21 cellular contexts compared by ENCODE assay signal in the genomic region with DNA sequence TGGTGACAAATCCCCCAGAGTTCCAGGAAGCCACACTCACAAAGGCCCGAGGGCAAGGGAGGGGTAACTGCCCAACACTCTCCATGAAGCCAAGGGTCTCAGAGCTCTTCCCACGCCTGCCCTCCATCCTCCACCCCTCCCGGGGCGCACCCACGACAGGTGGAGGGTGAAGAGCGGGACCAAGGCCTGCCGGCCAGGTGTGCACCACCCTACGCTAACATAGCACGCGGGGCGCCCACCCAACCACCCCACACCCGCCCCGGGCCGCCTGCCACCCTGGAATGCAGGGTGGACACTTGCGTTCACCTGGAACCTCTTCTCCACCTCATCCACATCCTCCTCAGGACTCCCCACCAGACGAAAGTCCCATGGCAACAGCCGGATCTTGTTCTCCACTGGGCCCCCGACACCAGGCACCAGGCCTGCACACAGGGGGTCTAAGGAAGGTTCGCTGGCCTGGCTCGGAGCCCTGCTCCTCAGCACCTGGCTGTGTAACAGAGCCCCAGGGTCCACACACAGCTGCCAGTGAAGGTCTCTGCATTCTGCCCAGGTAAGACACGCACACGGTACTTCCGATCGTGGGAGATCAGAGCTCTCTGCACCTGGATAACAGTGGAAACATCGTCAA. TPM values are rescaled to one million over a fixed set of nuclear protein-coding genes. Genes with fewer than 3 reads are reported as not detected.
DNase-seq lines count a peak whose midpoint lies in the region; ATAC-seq and TF ChIP-seq lines count a peak whose summit lies in the region.
"Had no signal": no experiment of that assay in that cellular context is flagged by ENCODE, and none has a peak within 500 bp of the region (broad histone marks: within the 10 kb centered on the region; RNA-seq: fewer than 3 reads in every experiment).

No MANE protein-coding gene starts in this region.

- H3K27me3 ChIP-seq in SK-N-SH (ENCODE audit: insufficient read depth) (no peaks in the 10 kb centered on the region), BLaER1 (no peaks in the 10 kb centered on the region), endodermal cell (ENCODE audit: control insufficient read depth, insufficient read depth, low read length, poor library complexity, severe bottlenecking) (no peaks in the 10 kb centered on the region), spleen (replicated peaks in 1 of 7) (no peaks in the 10 kb centered on the region)
- H3K27me3 ChIP-seq: BLaER1 treated with 17β-estradiol and CSF1 and Interleukin-3, amounts not matched to agents 10 nM and 100 nM had no signal

- H3K9me3 ChIP-seq in SK-N-SH (peaks cover 5% of the 10 kb centered on the region; the same call in 1 of the 2 replicates), BLaER1 (peaks cover 8% of the 10 kb centered on the region), endodermal cell (ENCODE audit: control insufficient read depth, low read length) (peaks cover 3% of the 10 kb centered on the region), spleen (peaks cover 0 to 12% (median 9%) of the 10 kb centered on the region in 8 donors)

- H3K9me2 ChIP-seq in SK-N-SH: no peaks in the 10 kb centered on the region

- peaks cover 4 to 38% of the 10 kb centered on the region in 2 experiments; a peak in 2 of 4 replicates for H3K4me1 ChIP-seq in SK-N-SH (ENCODE audit: control insufficient read depth in 1 of 2, insufficient read depth in 2 of 2, low read depth in 1 of 2, low read length in 1 of 2)
- peaks cover 97% of the 10 kb centered on the region for H3K4me1 ChIP-seq in BLaER1
- H3K4me1 ChIP-seq in endodermal cell (ENCODE audit: control insufficient read depth, insufficient read depth, low read length): peaks cover 11% of the 10 kb centered on the region
- peaks cover 0 to 21% (median 15%) of the 10 kb centered on the region in 6 donors for H3K4me1 ChIP-seq in spleen

- no peaks in the 10 kb centered on the region for H4K20me1 ChIP-seq in SK-N-SH (ENCODE audit: insufficient read depth)
- H4K20me1 ChIP-seq in BLaER1: peaks cover 35% of the 10 kb centered on the region; the same call in 1 of the 2 replicates

- POLR2A ChIA-PET in SK-N-SH (lab: Yijun Ruan, JAX): no interaction called here
- POLR2A ChIA-PET in naive thymus-derived CD8-positive, alpha-beta T cell (lab: Charles Lee): no interaction called here

- no peak overlapping the region for H3K4me2 ChIP-seq in SK-N-SH
- 0 out of 2 replicates have a peak overlapping the region, but pooled peaks have one; percentile 86 for H3K4me2 ChIP-seq in BLaER1

- no peaks in the 10 kb centered on the region for H3K27me3 Mint-ChIP-seq in endodermal cell (ENCODE audit: insufficient read depth)
- H3K27me3 Mint-ChIP-seq in naive thymus-derived CD8-positive, alpha-beta T cell: no peaks in the 10 kb centered on the region
- H3K27me3 Mint-ChIP-seq: CD8-positive, alpha-beta memory T cell; IgD-negative memory B cell had no signal

- H3K27ac ChIP-seq in SK-N-SH (ENCODE audit: low read depth in 2 of 2, low read length in 1 of 2) (no peak overlapping the region; a peak in 1 of 4 replicates), BLaER1 (peak overlapping the region; percentile 20; the same call in 1 of the 2 replicates), endodermal cell (ENCODE audit: low read depth, low read length) (no peak overlapping the region), spleen (no peak overlapping the region)
- H3K27ac ChIP-seq: 22Rv1; BLaER1 treated with 17β-estradiol and CSF1 and Interleukin-3, amounts not matched to agents 10 nM and 100 nM had no signal

- CTCF ChIA-PET in SK-N-SH (lab: Yijun Ruan, JAX): interaction anchor here (0.9 to 4.0 kb wide), 3 partner anchors 9 to 148 kb away, joined by 3 to 15 read pairs (median 3); no protein-coding TSS in a partner anchor

- no peaks in the 10 kb centered on the region for H3F3A ChIP-seq in SK-N-SH (replicated peaks; ENCODE audit: insufficient read depth)

- intact Hi-C loops in spleen (cut with DNase I; ENCODE audit: low total_unique reads): loop anchor here (10.0 kb wide), 1 partner anchor 625 kb away; a partner anchor contains a TSS

- H3K4me1 Mint-ChIP-seq in endodermal cell: peaks cover 23% of the 10 kb centered on the region
- peaks cover 0 to 8% (median 7%) of the 10 kb centered on the region in 4 donors for H3K4me1 Mint-ChIP-seq in naive thymus-derived CD8-positive, alpha-beta T cell

- H3K9me3 Mint-ChIP-seq in endodermal cell: peaks cover 5% of the 10 kb centered on the region
- peaks cover 0 to 4% (median 0%) of the 10 kb centered on the region in 9 donors for H3K9me3 Mint-ChIP-seq in naive thymus-derived CD8-positive, alpha-beta T cell
- H3K9me3 Mint-ChIP-seq: IgD-negative memory B cell had no signal

- no peaks in the 10 kb centered on the region for H3K79me2 ChIP-seq in SK-N-SH (ENCODE audit: insufficient read depth)

- H3K4me3 ChIP-seq in SK-N-SH (ENCODE audit: low read depth in 2 of 2, low read length in 1 of 2) (no peak overlapping the region), BLaER1 (no peak overlapping the region), endodermal cell (ENCODE audit: low read length) (no peak overlapping the region), spleen (no peak overlapping the region)
- H3K4me3 ChIP-seq: BLaER1 treated with 17β-estradiol and CSF1 and Interleukin-3, amounts not matched to agents 10 nM and 100 nM had no signal

- DNase-seq in SK-N-SH: peak; percentile 25
- DNase-seq in endodermal cell: no peak
- peak; percentile 74 for DNase-seq in spleen
- DNase-seq in SHP77 (lab: John Stamatoyannopoulos, UW): no peak
- DNase-seq in HuH-7 (ENCODE audit: low spot score): no peak
- no peak for DNase-seq in naive thymus-derived CD8-positive, alpha-beta T cell
- DNase-seq: CD8-positive, alpha-beta memory T cell; DMS79 treated with DMSO at 0.1 percent for 48 hours; HCEC 1CT; Kasumi-1; MM.1S; NCI-H1092 treated with DMSO at 0.1 percent for 48 hours; NCI-H1694; NCI-H2227 treated with DMSO at 0.1 percent for 48 hours; NCI-H524; SHP77 treated with DMSO at 0.1 percent for 48 hours had no signal

- H3K27ac Mint-ChIP-seq in endodermal cell: peak overlapping the region; percentile 20
- H3K27ac Mint-ChIP-seq in naive thymus-derived CD8-positive, alpha-beta T cell: no peak overlapping the region
- H3K27ac Mint-ChIP-seq: IgD-negative memory B cell had no signal

- H3K36me3 ChIP-seq in SK-N-SH (replicated peaks in 1 of 2; ENCODE audit: control insufficient read depth in 1 of 2, insufficient read depth in 2 of 2, low read length in 1 of 2) (peaks cover 18 to 39% of the 10 kb centered on the region in 2 experiments), BLaER1 (peaks cover 63% of the 10 kb centered on the region), endodermal cell (ENCODE audit: control insufficient read depth, insufficient read depth, low read length) (peaks cover 40% of the 10 kb centered on the region), spleen (peaks cover 0 to 81% (median 35%) of the 10 kb centered on the region in 6 donors)

- no peak for TF ChIP-seq EP300 in SK-N-SH (IDR thresholded peaks at IDR 0.05; ENCODE audit: borderline replicate concordance in 1 of 2, low read depth in 1 of 2, low read length in 1 of 2)

- H3K4me3 Mint-ChIP-seq in endodermal cell: no peak overlapping the region
- peak overlapping the region in 1 of 10 donors; percentile 20 for H3K4me3 Mint-ChIP-seq in naive thymus-derived CD8-positive, alpha-beta T cell
- H3K4me3 Mint-ChIP-seq: CD8-positive, alpha-beta memory T cell; IgD-negative memory B cell had no signal

- TF ChIP-seq CTCF in SK-N-SH (IDR thresholded peaks at IDR 0.05): no peak
- TF ChIP-seq CTCF in endodermal cell (conservative IDR thresholded peaks at IDR 0.05): no peak
- no peak for TF ChIP-seq CTCF in spleen (IDR thresholded peaks at IDR 0.05 in 8 of 11, conservative IDR thresholded peaks at IDR 0.05 in 3 of 11)

- 97% methylated on average over 21 of the region's 25 CpGs for WGBS in SK-N-SH (ENCODE audit: low lambda C conversion rate)
- WGBS in endodermal cell (ENCODE audit: insufficient coverage in 1 of 2, insufficient read length in 1 of 2), 2 experiments: 93 to 95% methylated on average over 9 to 25 of the region's 25 CpGs
- 88 to 97% (median 96%) methylated on average over 18 to 25 of the region's 25 CpGs for WGBS in spleen, 5 donors

- TF ChIP-seq RAD21 in SK-N-SH (IDR thresholded peaks at IDR 0.05; ENCODE audit: low read length): no peak

- ATAC-seq in SK-N-SH treated with all-trans-retinoic acid at 6 μM for 48 hours: no peak
- ATAC-seq in naive thymus-derived CD8-positive, alpha-beta T cell: no peak

- TF ChIP-seq POLR2A in spleen (IDR thresholded peaks at IDR 0.05): no peak

- peaks cover 48% of the 10 kb centered on the region for H3K36me3 Mint-ChIP-seq in endodermal cell (ENCODE audit: low read depth)
- peaks cover 0 to 40% (median 32%) of the 10 kb centered on the region in 3 donors for H3K36me3 Mint-ChIP-seq in naive thymus-derived CD8-positive, alpha-beta T cell

- H2AFZ ChIP-seq in SK-N-SH (ENCODE audit: low read depth): no peak overlapping the region

- H3K9ac ChIP-seq in SK-N-SH (no peak overlapping the region), BLaER1 (no peak overlapping the region), endodermal cell (ENCODE audit: extremely low read depth, low read length, poor library complexity, severe bottlenecking) (no peak overlapping the region)
- H3K9ac ChIP-seq: BLaER1 treated with 17β-estradiol and CSF1 and Interleukin-3, amounts not matched to agents 10 nM and 100 nM had no signal

RNA-seq across cellular contexts. Expression of a gene that starts 32.7 kb away (rescaled TPM):
- 28.7 and 46.2 TPM in 2 replicates for polyA plus RNA-seq in SK-N-SH (2012; rRNA removed)
- polyA plus RNA-seq in SK-N-SH (2012; cell fraction: cytosol; rRNA removed): 20.4 and 23.6 TPM in 2 replicates
- 29.9 and 64.7 TPM in 2 replicates for polyA plus RNA-seq in SK-N-SH (2012; cell fraction: nucleus; rRNA removed)
- total RNA-seq in endodermal cell: 10 to 100 TPM; 59.1 to 61.4 TPM
- polyA plus RNA-seq in endodermal cell (2013, experiment 1 of 2): 33.1 TPM
- polyA plus RNA-seq in endodermal cell (2013, experiment 2 of 2): 29.4 TPM
- 100 to 1,000 TPM in 1 of 7 donors, 10 to 100 TPM in 6; 47.3 to 104 (median 62.0) TPM for total RNA-seq in spleen
- 100 to 1,000 TPM in 1 of 3 donors, 10 to 100 TPM in 2; 48.8 to 118 (median 75.0) TPM for polyA plus RNA-seq in spleen
- 10 to 100 TPM; 84.5 to 95.9 TPM for total RNA-seq in naive thymus-derived CD8-positive, alpha-beta T cell
- 100 to 1,000 TPM; 146 to 243 (median 190) TPM for polyA plus RNA-seq in naive thymus-derived CD8-positive, alpha-beta T cell

RNA-seq across cellular contexts. Expression of a gene that starts 41.9 kb away (rescaled TPM):
- 30.7 and 34.8 TPM in 2 replicates for polyA plus RNA-seq in SK-N-SH (2012; rRNA removed)
- polyA plus RNA-seq in SK-N-SH (2012; cell fraction: cytosol; rRNA removed): 36.0 and 37.6 TPM in 2 replicates
- polyA plus RNA-seq in SK-N-SH (2012; cell fraction: nucleus; rRNA removed): 13.9 and 18.7 TPM in 2 replicates
- 10 to 100 TPM; 38.9 TPM for total RNA-seq in endodermal cell
- polyA plus RNA-seq in endodermal cell (2013, experiment 1 of 2): 33.3 TPM
- 31.5 TPM for polyA plus RNA-seq in endodermal cell (2013, experiment 2 of 2)
- total RNA-seq in spleen: 10 to 100 TPM; 19.0 to 24.7 (median 23.3) TPM
- polyA plus RNA-seq in spleen: 10 to 100 TPM; 24.1 to 35.8 (median 27.2) TPM
- total RNA-seq in naive thymus-derived CD8-positive, alpha-beta T cell: 10 to 100 TPM; 16.3 to 18.2 TPM
- 10 to 100 TPM; 31.8 to 53.0 (median 42.5) TPM for polyA plus RNA-seq in naive thymus-derived CD8-positive, alpha-beta T cell

RNA-seq across cellular contexts. Expression of a gene that starts 42.0 kb away (rescaled TPM):
- 79.5 and 98.1 TPM in 2 replicates for polyA plus RNA-seq in SK-N-SH (2012; rRNA removed)
- polyA plus RNA-seq in SK-N-SH (2012; cell fraction: cytosol; rRNA removed): 69.1 and 83.0 TPM in 2 replicates
- polyA plus RNA-seq in SK-N-SH (2012; cell fraction: nucleus; rRNA removed): 53.9 and 64.3 TPM in 2 replicates
- 10 to 100 TPM; 56.0 to 84.7 TPM for total RNA-seq in endodermal cell
- 64.0 TPM for polyA plus RNA-seq in endodermal cell (2013, experiment 1 of 2)
- polyA plus RNA-seq in endodermal cell (2013, experiment 2 of 2): 61.0 TPM
- 10 to 100 TPM; 13.7 to 29.4 (median 20.4) TPM for total RNA-seq in spleen
- 10 to 100 TPM; 38.2 to 69.3 (median 42.4) TPM for polyA plus RNA-seq in spleen
- 10 to 100 TPM; 17.1 to 18.5 TPM for total RNA-seq in naive thymus-derived CD8-positive, alpha-beta T cell
- 10 to 100 TPM; 52.0 to 62.3 (median 53.7) TPM for polyA plus RNA-seq in naive thymus-derived CD8-positive, alpha-beta T cell

Comparison
In these comparisons a context has a peak if more than half of its experiments do, and no peak if none do; other contexts are left out.
1. DNase-seq: peak in SK-N-SH (single experiment) and spleen (single experiment); none in endodermal cell (single experiment), SHP77 (0 of 2), HuH-7 (single experiment) and naive thymus-derived CD8-positive, alpha-beta T cell (0 of 10).